23 cellular contexts compared by ENCODE assay signal in genomic region chr22:42227435-42227834, GRCh38.
"Had no signal": no experiment of that assay in that cellular context is flagged by ENCODE, and none has a peak within 500 bp of the region (broad histone marks: within the 10 kb centered on the region; RNA-seq: fewer than 3 reads in every experiment).

No MANE protein-coding gene starts in this region.

- H3K27me3 ChIP-seq: cardiac muscle cell, hepatocyte, neutrophil, tibial artery had no signal

- H3K9ac ChIP-seq: parathyroid adenoma had no signal

- FAIRE-seq: endometrium had no signal

- H3K9me3 ChIP-seq: neutrophil, tibial artery had no signal

- H3K4me3 ChIP-seq: cardiac muscle cell, hepatocyte, tibial artery had no signal

- H3K27ac ChIP-seq: cardiac muscle cell, hepatocyte, neutrophil, parathyroid adenoma, tibial artery, VCaP had no signal

- ATAC-seq: activated CD8-positive, alpha-beta T cell treated with anti-CD3 and anti-CD28 coated beads, Interleukin-2, amount 10 ng/mL, durations not matched to agents 7 days and 5 days; right cardiac atrium; stimulated activated naive CD8-positive, alpha-beta T cell treated with anti-CD3 and anti-CD28 coated beads, Interleukin-15, amount 100 ng/mL, for 72 hours had no signal

- H3K4me3 Mint-ChIP-seq: activated CD4-positive, alpha-beta T cell treated with anti-CD3 and anti-CD28 coated beads, Interleukin-2, amount 10 ng/mL, durations not matched to agents 7 days and 5 days; activated CD8-positive, alpha-beta T cell treated with anti-CD3 and anti-CD28 coated beads, Interleukin-2, amount 10 ng/mL, durations not matched to agents 7 days and 5 days; activated naive CD4-positive, alpha-beta T cell treated with anti-CD3 and anti-CD28 coated beads for 36 hours; nephron; stimulated activated naive CD8-positive, alpha-beta T cell treated with anti-CD3 and anti-CD28 coated beads, Interleukin-15, amount 100 ng/mL, for 72 hours had no signal

- H2AFZ ChIP-seq: hepatocyte, parathyroid adenoma had no signal

- H3K27ac Mint-ChIP-seq: activated CD4-positive, alpha-beta T cell treated with anti-CD3 and anti-CD28 coated beads, Interleukin-2, amount 10 ng/mL, durations not matched to agents 7 days and 5 days; activated CD8-positive, alpha-beta T cell treated with anti-CD3 and anti-CD28 coated beads, Interleukin-2, amount 10 ng/mL, durations not matched to agents 7 days and 5 days; activated naive CD4-positive, alpha-beta T cell treated with anti-CD3 and anti-CD28 coated beads for 36 hours; nephron had no signal

- H3K27me3 Mint-ChIP-seq: activated CD4-positive, alpha-beta T cell treated with anti-CD3 and anti-CD28 coated beads, Interleukin-2, amount 10 ng/mL, durations not matched to agents 7 days and 5 days; stimulated activated naive CD8-positive, alpha-beta T cell treated with anti-CD3 and anti-CD28 coated beads, Interleukin-15, amount 100 ng/mL, for 72 hours had no signal

- H3K4me2 ChIP-seq: hepatocyte had no signal

- H3K9me3 Mint-ChIP-seq: activated CD4-positive, alpha-beta T cell treated with anti-CD3 and anti-CD28 coated beads, Interleukin-2, amount 10 ng/mL, durations not matched to agents 7 days and 5 days; activated naive CD4-positive, alpha-beta T cell treated with anti-CD3 and anti-CD28 coated beads for 36 hours; nephron; stimulated activated naive CD8-positive, alpha-beta T cell treated with anti-CD3 and anti-CD28 coated beads, Interleukin-15, amount 100 ng/mL, for 72 hours had no signal

- H3K36me3 ChIP-seq: cardiac muscle cell, tibial artery had no signal

- DNase-seq: activated CD4-positive, alpha-beta T cell treated with anti-CD3 and anti-CD28 coated beads, Interleukin-2, amount 10 ng/mL, durations not matched to agents 7 days and 5 days; activated CD4-positive, CD25-positive, alpha-beta regulatory T cell treated with anti-CD3 and anti-CD28 coated beads, Interleukin-2, amount 50 U/mL, for 72 hours; activated CD8-positive, alpha-beta T cell treated with anti-CD3 and anti-CD28 coated beads, Interleukin-2, amount 10 ng/mL, durations not matched to agents 7 days and 5 days; activated naive CD4-positive, alpha-beta T cell treated with anti-CD3 and anti-CD28 coated beads for 36 hours; cortex of kidney; effector CD4-positive, alpha-beta T cell; glutamatergic neuron; left ventricle myocardium superior; mammary epithelial cell; midbrain; right cardiac atrium; stimulated activated CD4-positive, alpha-beta T cell treated with anti-CD3 and anti-CD28 coated beads, Interleukin-12 subunit alpha, Interleukin-12 subunit beta, amount 100 ng/mL, for 4 hours; stimulated activated CD4-positive, alpha-beta T cell treated with anti-CD3 and anti-CD28 coated beads, Interleukin-4, amount 100 ng/mL, for 4 hours; stimulated activated naive CD8-positive, alpha-beta T cell treated with anti-CD3 and anti-CD28 coated beads, Interleukin-15, amount 100 ng/mL, for 72 hours; T1000; tibial artery had no signal
